In the genomic region with DNA sequence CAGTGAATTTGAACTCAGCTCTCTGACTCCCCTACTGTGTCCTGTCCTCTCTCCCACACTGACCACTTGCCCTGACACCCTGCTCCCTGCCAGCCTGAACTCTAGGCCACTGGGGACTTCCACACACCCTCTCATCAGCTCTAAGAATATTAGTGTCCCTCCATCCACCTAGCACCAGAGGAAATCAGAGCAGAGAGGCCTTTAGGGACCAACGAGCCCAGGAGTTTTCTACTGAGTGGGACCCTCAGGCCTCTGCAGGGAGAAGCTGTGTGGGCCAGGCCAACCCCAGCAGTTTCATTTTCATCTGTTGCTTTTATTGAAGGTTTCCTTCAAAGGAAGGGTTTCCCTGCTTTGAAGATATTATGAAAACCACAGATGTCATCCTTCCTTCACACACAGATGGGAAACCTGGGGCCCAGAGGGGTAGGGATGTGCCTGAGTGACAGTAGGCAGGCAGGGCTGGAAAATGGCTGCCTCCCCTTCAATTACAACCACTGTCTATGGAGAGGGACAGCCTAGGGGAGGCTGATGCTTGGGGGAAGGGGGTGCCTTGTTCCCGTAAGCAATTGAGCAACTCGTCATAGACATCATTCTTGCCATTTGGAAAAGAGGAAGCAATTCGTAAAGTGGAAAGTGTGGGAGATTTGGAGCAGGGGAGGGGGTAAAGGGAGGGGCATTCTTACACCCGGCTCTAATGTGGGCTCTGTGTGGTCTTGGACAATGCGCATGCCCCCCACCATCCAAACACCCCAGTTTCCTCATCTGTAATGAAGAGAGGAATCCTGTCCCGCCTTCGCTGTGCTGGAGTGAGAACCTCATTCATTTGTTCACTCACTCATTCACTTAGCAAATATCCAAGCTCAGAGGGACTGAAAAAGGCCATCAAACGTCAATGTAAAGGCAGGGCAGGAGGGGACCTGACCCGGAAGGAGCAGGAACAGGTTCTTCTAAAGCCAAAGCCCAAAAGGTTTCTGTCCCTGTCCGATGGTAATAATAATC, we compare ENCODE assay signal across 11 cellular contexts. TPM values are rescaled to one million over a fixed set of nuclear protein-coding genes. Genes with fewer than 3 reads are reported as not detected.
A peak's percentile ranks its signal among the peaks of the same experiment; 100 is the strongest.
DNase-seq lines count a peak whose midpoint lies in the region; ATAC-seq and TF ChIP-seq lines count a peak whose summit lies in the region.
"Had no signal": no experiment of that assay in that cellular context is flagged by ENCODE, and none has a peak within 500 bp of the region (broad histone marks: within the 10 kb centered on the region; RNA-seq: fewer than 3 reads in every experiment).

No MANE protein-coding gene starts in this region.

- H3K27ac ChIP-seq in DND-41 (ENCODE audit: low read length), result peak overlapping the region; percentile 5; the same call in 1 of the 2 replicates
- H3K27ac ChIP-seq: brain microvascular endothelial cell had no signal

- H3K36me3 ChIP-seq in DND-41 (ENCODE audit: insufficient read depth, low read length) (no peaks in the 10 kb centered on the region), skeletal muscle satellite cell (ENCODE audit: insufficient read depth, low read length) (peaks cover 27% of the 10 kb centered on the region)
- H3K36me3 ChIP-seq: brain microvascular endothelial cell had no signal

- H3K79me2 ChIP-seq in DND-41 (ENCODE audit: insufficient read depth, low read length), result no peaks in the 10 kb centered on the region

- peaks cover 25% of the 10 kb centered on the region for H3K27me3 ChIP-seq in DND-41 (ENCODE audit: insufficient read depth, low read length, poor library complexity)
- H3K27me3 ChIP-seq in skeletal muscle satellite cell (ENCODE audit: control insufficient read depth, insufficient read depth, low read length), result no peaks in the 10 kb centered on the region
- H3K27me3 ChIP-seq: brain microvascular endothelial cell had no signal

- H2AFZ ChIP-seq in DND-41 (ENCODE audit: low read depth, low read length), result no peak overlapping the region

- no peaks in the 10 kb centered on the region for H3K9me3 ChIP-seq in DND-41 (ENCODE audit: insufficient read depth, low read length, severe bottlenecking)
- no peaks in the 10 kb centered on the region for H3K9me3 ChIP-seq in skeletal muscle satellite cell (replicated peaks; ENCODE audit: low read length)
- H3K9me3 ChIP-seq: heart left ventricle had no signal

- peaks cover 88% of the 10 kb centered on the region for H3K4me1 Mint-ChIP-seq in central memory CD8-positive, alpha-beta T cell

- peaks cover 3% of the 10 kb centered on the region for H3K9me3 Mint-ChIP-seq in central memory CD8-positive, alpha-beta T cell

- H3K4me2 ChIP-seq in DND-41 (ENCODE audit: insufficient read depth, low read length), result peak overlapping the region; percentile 40
- peak overlapping the region; percentile 4 for H3K4me2 ChIP-seq in skeletal muscle satellite cell (ENCODE audit: low read length)

- H3K27me3 Mint-ChIP-seq in central memory CD8-positive, alpha-beta T cell, result no peaks in the 10 kb centered on the region

- H3K27ac Mint-ChIP-seq in central memory CD8-positive, alpha-beta T cell (ENCODE audit: low read depth), result peak overlapping the region; percentile 99

- H3K9ac ChIP-seq in DND-41 (ENCODE audit: low read depth, low read length) (no peak overlapping the region), skeletal muscle satellite cell (ENCODE audit: low read depth, low read length) (peak overlapping the region; percentile 13)

- H3K4me3 ChIP-seq in DND-41 (ENCODE audit: low read depth in 1 of 2, low read length in 2 of 2), result no peak overlapping the region
- no peak overlapping the region for H3K4me3 ChIP-seq in skeletal muscle satellite cell (ENCODE audit: low read length)

- TF ChIP-seq CTCF in DND-41 (IDR thresholded peaks at IDR 0.05; ENCODE audit: borderline replicate concordance, extremely low read depth, low read length, poor library complexity, severe bottlenecking), result no peak

- H4K20me1 ChIP-seq in DND-41 (ENCODE audit: insufficient read depth, low read length), result peaks cover 15% of the 10 kb centered on the region; the same call in 1 of the 2 replicates

- peaks cover 19% of the 10 kb centered on the region for H3K36me3 Mint-ChIP-seq in central memory CD8-positive, alpha-beta T cell (ENCODE audit: insufficient read depth)

- ATAC-seq in DND-41 (ENCODE audit: insufficient read depth, low read depth) (peak; percentile 80), GM21528 (IDR thresholded peaks at IDR 0.05; ENCODE audit: low FRiP score, unreplicated experiment) (no peak), HG02938 (IDR thresholded peaks at IDR 0.05; ENCODE audit: unreplicated experiment) (no peak)
- no peak for ATAC-seq in central memory CD8-positive, alpha-beta T cell (replicated peaks; ENCODE audit: extremely low read depth, poor library complexity, severe bottlenecking)
- ATAC-seq: heart left ventricle had no signal

- peak; percentile 84 for DNase-seq in DND-41
- peak; percentile 52 for DNase-seq in NOMO-1 treated with dmso at 0.1 percent for 144 hours (lab: John Stamatoyannopoulos, UW; ENCODE audit: unreplicated experiment)
- no peak for DNase-seq in central memory CD8-positive, alpha-beta T cell (ENCODE audit: low spot score in 2 of 2)
- no peak for DNase-seq in foreskin melanocyte
- DNase-seq in SHP77 treated with DMSO at 0.1 percent for 48 hours (lab: John Stamatoyannopoulos, UW), result no peak
- DNase-seq: brain microvascular endothelial cell, DMS79 treated with DMSO at 0.1 percent for 48 hours, heart left ventricle had no signal

- H3K4me3 Mint-ChIP-seq in central memory CD8-positive, alpha-beta T cell, result peak overlapping the region; percentile 100

- H3K4me1 ChIP-seq in DND-41 (ENCODE audit: insufficient read depth, low read length), result peaks cover 41% of the 10 kb centered on the region
- H3K4me1 ChIP-seq in skeletal muscle satellite cell (ENCODE audit: control insufficient read depth, insufficient read depth, low read length), result peaks cover 17% of the 10 kb centered on the region

RNA-seq across cellular contexts. Expression of gene GLIPR2, which starts 3.9 kb away (rescaled TPM):
- 15.2 and 37.6 TPM in 2 replicates for total RNA-seq in skeletal muscle satellite cell (2012; rRNA removed)

RNA-seq across cellular contexts. Expression of gene CCIN, which starts 28.8 kb away (rescaled TPM):
- 0.25 and 1.1 TPM in 2 replicates for total RNA-seq in skeletal muscle satellite cell (2012; rRNA removed)

RNA-seq across cellular contexts. Expression of gene CLTA, which starts 50.3 kb away (rescaled TPM):
- total RNA-seq in skeletal muscle satellite cell (2012; rRNA removed), result 248 and 256 TPM in 2 replicates

Comparison
In these comparisons a context has a peak if more than half of its experiments do, and no peak if none do; other contexts are left out.
1. DNase-seq: peak in DND-41 (single experiment) and NOMO-1 treated with dmso at 0.1 percent for 144 hours (single experiment); none in central memory CD8-positive, alpha-beta T cell (0 of 2), foreskin melanocyte (single experiment) and SHP77 treated with DMSO at 0.1 percent for 48 hours (single experiment).